In genomic region chr14:30983858-30984257, GRCh38 we compare ENCODE assay signal across 11 cellular contexts.
"Had no signal": no experiment of that assay in that cellular context is flagged by ENCODE, and none has a peak within 500 bp of the region (broad histone marks: within the 10 kb centered on the region; RNA-seq: fewer than 3 reads in every experiment).

No MANE protein-coding gene starts in this region.

- H3K9me3 ChIP-seq: HAP-1 had no signal

- H3K27ac Mint-ChIP-seq: GM23338, H9, HFFc6 had no signal

- ATAC-seq: GM23338, HCT116 had no signal

- H3K9ac ChIP-seq: GM23248 had no signal

- DNase-seq: GM23248, GOT3, H7, H9, HCEC 1CT, HFFc6 had no signal

- H3K4me3 Mint-ChIP-seq: GM23338, H9, HFFc6 had no signal

- FAIRE-seq: H1, H54 had no signal

- H3K4me3 ChIP-seq: GM23248, GM23338, HAP-1 had no signal

- H3K9me3 Mint-ChIP-seq: GM23338, H9, HFFc6 had no signal

- H3K36me3 ChIP-seq: HAP-1 had no signal

- H3K27ac ChIP-seq: GM23248 had no signal

- H3K4me2 ChIP-seq: GM23338 had no signal

- H2AFZ ChIP-seq: GM23248, GM23338 had no signal
